In the genomic region with DNA sequence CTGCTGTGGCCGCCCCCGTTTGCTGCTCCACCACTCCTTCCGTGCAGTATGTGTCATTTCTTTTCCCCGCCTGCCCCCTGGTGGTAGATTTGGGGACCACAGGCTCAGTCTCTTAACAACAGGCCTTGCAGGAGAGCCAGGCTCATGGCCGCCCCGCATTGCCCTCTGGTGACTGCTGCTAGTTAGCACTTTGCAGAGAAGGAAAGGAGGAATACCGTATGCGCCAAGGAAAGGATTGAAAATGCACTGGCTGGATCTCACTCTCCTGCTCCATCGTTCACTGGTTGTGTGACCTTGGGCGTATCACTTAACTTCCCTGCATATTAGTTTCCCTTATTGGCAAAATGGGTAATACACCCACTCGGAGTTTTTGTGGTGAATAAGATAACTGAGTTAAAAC, we compare ENCODE assay signal across 8 cellular contexts. TPM values are rescaled to one million over a fixed set of nuclear protein-coding genes. Genes with fewer than 3 reads are reported as not detected.
A peak's percentile ranks its signal among the peaks of the same experiment; 100 is the strongest.
DNase-seq lines count a peak whose midpoint lies in the region; ATAC-seq and TF ChIP-seq lines count a peak whose summit lies in the region.

No MANE protein-coding gene starts in this region.

- no peak overlapping the region for H3K27ac ChIP-seq in colonic mucosa
- H3K27ac ChIP-seq in right lobe of liver = no peak overlapping the region

- H3K4me3 ChIP-seq in colonic mucosa (no peak overlapping the region), right lobe of liver (no peak overlapping the region)

- no peaks in the 10 kb centered on the region for H3K36me3 ChIP-seq in colonic mucosa
- H3K36me3 ChIP-seq in right lobe of liver = no peaks in the 10 kb centered on the region

- H3K27me3 ChIP-seq in colonic mucosa = no peaks in the 10 kb centered on the region
- H3K27me3 ChIP-seq in right lobe of liver = peaks cover 0 to 4% of the 10 kb centered on the region in 2 donors

- peak; percentile 83 for ATAC-seq in GM19468 (IDR thresholded peaks at IDR 0.05; ENCODE audit: extremely low read depth, unreplicated experiment)
- ATAC-seq in HG03571 (IDR thresholded peaks at IDR 0.05; ENCODE audit: unreplicated experiment) = peak; percentile 99
- ATAC-seq in right lobe of liver = peak; percentile 100

- intact Hi-C loops in activated CD4-positive, alpha-beta T cell treated with anti-CD3 and anti-CD28 coated beads, Interleukin-2, amount 10 ng/mL, durations not matched to agents 24 days and 14 days (cut with micrococcal nuclease) = loop anchor here (1.0 to 2.0 kb wide), 5 partner anchors 86 to 294 kb away; no protein-coding TSS in a partner anchor
- intact Hi-C loops in colonic mucosa (cut with DNase I) = loop anchor here (5.0 kb wide), 2 partner anchors 180 to 295 kb away; no protein-coding TSS in a partner anchor
- intact Hi-C loops in right lobe of liver (cut with DNase I) = loop anchor here in 1 of 2 donors (10.0 kb wide), 1 partner anchor 178 kb away; no protein-coding TSS in a partner anchor

- peaks cover 29% of the 10 kb centered on the region for H3K27me3 Mint-ChIP-seq in activated CD4-positive, alpha-beta T cell treated with anti-CD3 and anti-CD28 coated beads, Interleukin-2, amount 10 ng/mL, durations not matched to agents 24 days and 14 days

- H3K9me3 ChIP-seq in colonic mucosa = no peaks in the 10 kb centered on the region
- no peaks in the 10 kb centered on the region for H3K9me3 ChIP-seq in right lobe of liver

- H3K4me1 ChIP-seq in colonic mucosa (no peaks in the 10 kb centered on the region), right lobe of liver (no peaks in the 10 kb centered on the region)

- peak overlapping the region; percentile 42 for H3K27ac Mint-ChIP-seq in activated CD4-positive, alpha-beta T cell treated with anti-CD3 and anti-CD28 coated beads, Interleukin-2, amount 10 ng/mL, durations not matched to agents 24 days and 14 days

- WGBS in right lobe of liver (ENCODE audit: insufficient coverage, low coverage, low lambda C conversion rate, missing lambda C conversion rate) = 5% methylated on average over 11 of the region's 11 CpGs

- no peaks in the 10 kb centered on the region for H3K36me3 Mint-ChIP-seq in activated CD4-positive, alpha-beta T cell treated with anti-CD3 and anti-CD28 coated beads, Interleukin-2, amount 10 ng/mL, durations not matched to agents 24 days and 14 days (ENCODE audit: low read depth)

- peak; percentile 89 for TF ChIP-seq CTCF in colonic mucosa (IDR thresholded peaks at IDR 0.05)
- TF ChIP-seq CTCF in right lobe of liver (IDR thresholded peaks at IDR 0.05) = peak; percentile 98 to 99 (median 99)

- no peak for TF ChIP-seq POLR2A in right lobe of liver (IDR thresholded peaks at IDR 0.05)

- H3K9me3 Mint-ChIP-seq in activated CD4-positive, alpha-beta T cell treated with anti-CD3 and anti-CD28 coated beads, Interleukin-2, amount 10 ng/mL, durations not matched to agents 24 days and 14 days = no peaks in the 10 kb centered on the region

- peaks cover 17% of the 10 kb centered on the region for H3K4me1 Mint-ChIP-seq in activated CD4-positive, alpha-beta T cell treated with anti-CD3 and anti-CD28 coated beads, Interleukin-2, amount 10 ng/mL, durations not matched to agents 24 days and 14 days

- DNase-seq in COLO668 (lab: John Stamatoyannopoulos, UW; ENCODE audit: unreplicated experiment) (peak; percentile 91), NCI-H748 (lab: John Stamatoyannopoulos, UW; ENCODE audit: unreplicated experiment) (peak; percentile 81), colonic mucosa (peak; percentile 100), right lobe of liver (peak; percentile 95 to 96 (median 96))
- DNase-seq in activated CD4-positive, alpha-beta T cell treated with anti-CD3 and anti-CD28 coated beads, Interleukin-2, amount 10 ng/mL, durations not matched to agents 24 days and 14 days = peak; percentile 99
- peak; percentile 89 to 99 (median 93) for DNase-seq in stimulated activated CD4-positive, alpha-beta T cell treated with anti-CD3 and anti-CD28 coated beads, TNF-alpha, amount 100 ng/mL, for 48 hours (ENCODE audit: low read depth in 3 of 3)

- H3K4me3 Mint-ChIP-seq in activated CD4-positive, alpha-beta T cell treated with anti-CD3 and anti-CD28 coated beads, Interleukin-2, amount 10 ng/mL, durations not matched to agents 24 days and 14 days = no peak overlapping the region

- H3K9ac ChIP-seq in colonic mucosa (ENCODE audit: low read depth in 2 of 2, low read length in 2 of 2) = no peak overlapping the region

RNA-seq across cellular contexts. Expression of a gene that starts 39.3 kb away (rescaled TPM):
- total RNA-seq in activated CD4-positive, alpha-beta T cell treated with anti-CD3 and anti-CD28 coated beads, Interleukin-2, amount 10 ng/mL, durations not matched to agents 24 days and 14 days = 10.7 and 11.7 TPM in 2 replicates
- total RNA-seq in colonic mucosa (10 to 100 TPM in 1 of 2 donors, 1 to 10 TPM in 1; 8.9 to 13.1 TPM), right lobe of liver (1 to 10 TPM; 2.0 to 4.7 (median 3.0) TPM)
